1 cellular context compared by ENCODE assay signal in genomic region chr6:43059168-43060033, GRCh38.
TF ChIP-seq lines count a peak whose summit lies in the region.

TSS of gene KLC4 (plus strand) at chr6:43059631. CDS start at chr6:43061336, 1,705 bp downstream.
TSS of gene MRPL2 (minus strand) at chr6:43059434. CDS start at chr6:43059381, 53 bp downstream.

TF ChIP-seq in HepG2, 621 proteins besides CTCF, POLR2A, EP300 and RAD21 (continued from another document and continues in another):
- TF ChIP-seq ARID5B (CRISPR knock-in tag; IDR thresholded peaks at IDR 0.05) = no peak
- TF ChIP-seq RBFOX2 (IDR thresholded peaks at IDR 0.05; ENCODE audit: low read depth, low read length) = peak; percentile 85
- TF ChIP-seq HINFP (CRISPR knock-in tag; IDR thresholded peaks at IDR 0.05; ENCODE audit: low read depth) = no peak
- no peak; the same call in none of the 2 replicates for TF ChIP-seq ZNF12 (CRISPR knock-in tag; IDR thresholded peaks at IDR 0.05)
- peak; percentile 71 for TF ChIP-seq ASH2L (IDR thresholded peaks at IDR 0.05; ENCODE audit: insufficient read length, low read depth, low read length)
- peak; percentile 94 for TF ChIP-seq HDAC1 (CRISPR knock-in tag; IDR thresholded peaks at IDR 0.05)
- TF ChIP-seq HOXA3 (CRISPR knock-in tag; IDR thresholded peaks at IDR 0.05) = peak; percentile 99
- no peak for TF ChIP-seq ZBTB44 (CRISPR knock-in tag; IDR thresholded peaks at IDR 0.05)
- TF ChIP-seq THAP9 (CRISPR knock-in tag; IDR thresholded peaks at IDR 0.05; ENCODE audit: borderline replicate concordance) = peak; percentile 96
- 0 out of 2 replicates have a peak, but pooled peaks have one; percentile 69 for TF ChIP-seq ZSCAN20 (CRISPR knock-in tag; IDR thresholded peaks at IDR 0.05; ENCODE audit: borderline replicate concordance)
- TF ChIP-seq HMG20B (CRISPR knock-in tag; conservative IDR thresholded peaks at IDR 0.05) = peak; percentile 67; the same call in 1 of the 2 replicates
- TF ChIP-seq NFE2 (CRISPR knock-in tag; IDR thresholded peaks at IDR 0.05) = no peak
- TF ChIP-seq HMG20A (CRISPR knock-in tag; IDR thresholded peaks at IDR 0.05; ENCODE audit: borderline replicate concordance) = no peak
- TF ChIP-seq MTA3 (CRISPR knock-in tag; IDR thresholded peaks at IDR 0.05) = no peak
- no peak for TF ChIP-seq ZBTB39 (CRISPR knock-in tag; IDR thresholded peaks at IDR 0.05)
- TF ChIP-seq ZBTB46 (CRISPR knock-in tag; IDR thresholded peaks at IDR 0.05; ENCODE audit: borderline replicate concordance) = no peak
- no peak for TF ChIP-seq ZBTB25 (CRISPR knock-in tag; IDR thresholded peaks at IDR 0.05)
- TF ChIP-seq MAF1 (CRISPR knock-in tag; IDR thresholded peaks at IDR 0.05; ENCODE audit: borderline replicate concordance) = 0 out of 2 replicates have a peak, but pooled peaks have one; percentile 25
- TF ChIP-seq ZNF343 (CRISPR knock-in tag; IDR thresholded peaks at IDR 0.05) = no peak
- TF ChIP-seq ZNF468 (CRISPR knock-in tag; IDR thresholded peaks at IDR 0.05) = no peak
- no peak for TF ChIP-seq ZNF263 (CRISPR knock-in tag; IDR thresholded peaks at IDR 0.05)
- no peak for TF ChIP-seq RBM22 (optimal IDR thresholded peaks at IDR 0.05; ENCODE audit: low read length)
- TF ChIP-seq ZNF451 (CRISPR knock-in tag; IDR thresholded peaks at IDR 0.05) = no peak; the same call in 1 of the 2 replicates
- peak; percentile 69 for TF ChIP-seq AHR (CRISPR knock-in tag; IDR thresholded peaks at IDR 0.05)
- TF ChIP-seq TARDBP (CRISPR knock-in tag; IDR thresholded peaks at IDR 0.05) = peak; percentile 51; the same call in 1 of the 2 replicates
- peak; percentile 84 for TF ChIP-seq NFYC (CRISPR knock-in tag; IDR thresholded peaks at IDR 0.05)
- peak; percentile 81 for TF ChIP-seq ZNF709 (CRISPR knock-in tag; IDR thresholded peaks at IDR 0.05)
- no peak for TF ChIP-seq GPN1 (CRISPR knock-in tag; IDR thresholded peaks at IDR 0.05; ENCODE audit: borderline replicate concordance)
- peak; percentile 94 for TF ChIP-seq THAP11 (CRISPR knock-in tag; IDR thresholded peaks at IDR 0.05)
- TF ChIP-seq KAT8 (CRISPR knock-in tag; IDR thresholded peaks at IDR 0.05) = peak; percentile 98
- TF ChIP-seq STAT5B (CRISPR knock-in tag; IDR thresholded peaks at IDR 0.05) = no peak
- TF ChIP-seq PBX2 (CRISPR knock-in tag; IDR thresholded peaks at IDR 0.05) = no peak; the same call in 1 of the 2 replicates
- peak; percentile 98 for TF ChIP-seq CREB1 (IDR thresholded peaks at IDR 0.05)
- TF ChIP-seq CREB1 (CRISPR knock-in tag; IDR thresholded peaks at IDR 0.05) = peak; percentile 100
- no peak for TF ChIP-seq ZSCAN5A (CRISPR knock-in tag; IDR thresholded peaks at IDR 0.05; ENCODE audit: borderline replicate concordance)
- no peak for TF ChIP-seq ZNF30 (CRISPR knock-in tag; IDR thresholded peaks at IDR 0.05)
- no peak for TF ChIP-seq IKZF4 (CRISPR knock-in tag; IDR thresholded peaks at IDR 0.05; ENCODE audit: borderline replicate concordance, low read depth, not compliant biosample characterization)
- TF ChIP-seq TMF1 (CRISPR knock-in tag; IDR thresholded peaks at IDR 0.05; ENCODE audit: low read depth) = no peak
